26 cellular contexts compared by ENCODE assay signal in genomic region chr13:37479901-37480300, GRCh38.
DNase-seq lines count a peak whose midpoint lies in the region; ATAC-seq, FAIRE-seq and TF ChIP-seq lines count a peak whose summit lies in the region.
"Had no signal": no experiment of that assay in that cellular context is flagged by ENCODE, and none has a peak within 500 bp of the region (broad histone marks: within the 10 kb centered on the region; RNA-seq: fewer than 3 reads in every experiment).

No MANE protein-coding gene starts in this region.

- H3K36me3 Mint-ChIP-seq in chondrocyte (ENCODE audit: low read depth) = no peaks in the 10 kb centered on the region
- H3K36me3 Mint-ChIP-seq in osteocyte (ENCODE audit: unreplicated experiment) = no peaks in the 10 kb centered on the region
- H3K36me3 Mint-ChIP-seq: CD4-positive, CD25-positive, alpha-beta regulatory T cell; IgD-negative memory B cell had no signal

- ATAC-seq in GM18873 (IDR thresholded peaks at IDR 0.05; ENCODE audit: low FRiP score, unreplicated experiment) = no peak
- ATAC-seq: GM23338 had no signal

- no peak for TF ChIP-seq POLR2A in GM12891 (IDR thresholded peaks at IDR 0.05; ENCODE audit: low read depth, low read length)

- H3K4me3 ChIP-seq in AG10803 (ENCODE audit: low read length) (no peak overlapping the region), fibroblast of villous mesenchyme (ENCODE audit: low read depth, low read length) (no peak overlapping the region)
- H3K4me3 ChIP-seq: BLaER1, GM23338, PC-9, SJSA1 had no signal

- no peak for FAIRE-seq in GM12891 (lab: Jason Lieb, UNC)

- H3K9me3 Mint-ChIP-seq in chondrocyte (ENCODE audit: low read depth) (no peaks in the 10 kb centered on the region), osteocyte (ENCODE audit: unreplicated experiment) (no peaks in the 10 kb centered on the region)
- H3K9me3 Mint-ChIP-seq: GM23338, H9, IgD-negative memory B cell had no signal

- TF ChIP-seq CTCF in AG10803 (conservative IDR thresholded peaks at IDR 0.05; ENCODE audit: low read length) = no peak
- no peak for TF ChIP-seq CTCF in chondrocyte (IDR thresholded peaks at IDR 0.05)
- no peak for TF ChIP-seq CTCF in fibroblast of villous mesenchyme (IDR thresholded peaks at IDR 0.05; ENCODE audit: insufficient read depth, low read depth, low read length)
- no peak for TF ChIP-seq CTCF in osteocyte (IDR thresholded peaks at IDR 0.05)

- H3K27me3 Mint-ChIP-seq in chondrocyte (ENCODE audit: low read depth) (no peaks in the 10 kb centered on the region), osteocyte (ENCODE audit: unreplicated experiment) (no peaks in the 10 kb centered on the region)
- H3K27me3 Mint-ChIP-seq: CD4-positive, CD25-positive, alpha-beta regulatory T cell; IgD-negative memory B cell had no signal

- peak; percentile 43 for DNase-seq in AG10803 (ENCODE audit: low read depth)
- DNase-seq in chondrocyte (ENCODE audit: low spot score) = no peak
- DNase-seq in fibroblast of villous mesenchyme (ENCODE audit: low read depth) = peak; percentile 66
- no peak for DNase-seq in osteocyte (ENCODE audit: extremely low spot score, unreplicated experiment)
- no peak for DNase-seq in GM12891 (ENCODE audit: insufficient read length, low spot score)
- no peak for DNase-seq in iPS-NIHi7 (ENCODE audit: extremely low spot score)
- DNase-seq: 8988T; ACHN; CD4-positive, CD25-positive, alpha-beta regulatory T cell; DMS153; H9; NCI-H1092; NCI-H1436; NCI-H187; NCI-H2081 treated with DMSO at 0.1 percent for 48 hours; NCI-H2171 treated with DMSO at 0.1 percent for 48 hours; NCI-H446 treated with DMSO at 0.1 percent for 48 hours; NCI-H526; NCI-H82; PC-9; Right ventricle myocardium superior had no signal

- no peak overlapping the region for H3K4me3 Mint-ChIP-seq in chondrocyte (ENCODE audit: unreplicated experiment)
- no peak overlapping the region for H3K4me3 Mint-ChIP-seq in osteocyte (ENCODE audit: unreplicated experiment)
- H3K4me3 Mint-ChIP-seq: CD4-positive, CD25-positive, alpha-beta regulatory T cell; GM23338; H9; IgD-negative memory B cell had no signal

- peaks cover 77% of the 10 kb centered on the region for H3K4me1 Mint-ChIP-seq in chondrocyte (ENCODE audit: low read depth)
- peaks cover 56% of the 10 kb centered on the region for H3K4me1 Mint-ChIP-seq in osteocyte (ENCODE audit: unreplicated experiment)
- H3K4me1 Mint-ChIP-seq: CD4-positive, CD25-positive, alpha-beta regulatory T cell; IgD-negative memory B cell had no signal

- H3K27ac Mint-ChIP-seq in chondrocyte (ENCODE audit: unreplicated experiment) (peak overlapping the region; percentile 76), osteocyte (ENCODE audit: unreplicated experiment) (peak overlapping the region; percentile 23)
- H3K27ac Mint-ChIP-seq: CD4-positive, CD25-positive, alpha-beta regulatory T cell; GM23338; H9; IgD-negative memory B cell had no signal

TF ChIP-seq in GM12891, 5 proteins besides CTCF, POLR2A, EP300 and RAD21:
- TF ChIP-seq TAF1 (IDR thresholded peaks at IDR 0.05; ENCODE audit: low read depth, low read length) (no peak), POU2F2 (IDR thresholded peaks at IDR 0.05; ENCODE audit: low read depth, low read length) (no peak), PAX5 (IDR thresholded peaks at IDR 0.05; ENCODE audit: insufficient read depth, low read length, severe bottlenecking) (no peak), POLR2AphosphoS5 (IDR thresholded peaks at IDR 0.05; ENCODE audit: low read depth, low read length) (no peak), SPI1 (IDR thresholded peaks at IDR 0.05; ENCODE audit: low read depth, low read length) (no peak)

Comparison
In these comparisons a context has a peak if more than half of its experiments do, and no peak if none do; other contexts are left out.
1. DNase-seq: peak in AG10803 (single experiment) and fibroblast of villous mesenchyme (single experiment); none in chondrocyte (single experiment), osteocyte (single experiment), GM12891 (single experiment) and iPS-NIHi7 (single experiment).